In the genomic region with DNA sequence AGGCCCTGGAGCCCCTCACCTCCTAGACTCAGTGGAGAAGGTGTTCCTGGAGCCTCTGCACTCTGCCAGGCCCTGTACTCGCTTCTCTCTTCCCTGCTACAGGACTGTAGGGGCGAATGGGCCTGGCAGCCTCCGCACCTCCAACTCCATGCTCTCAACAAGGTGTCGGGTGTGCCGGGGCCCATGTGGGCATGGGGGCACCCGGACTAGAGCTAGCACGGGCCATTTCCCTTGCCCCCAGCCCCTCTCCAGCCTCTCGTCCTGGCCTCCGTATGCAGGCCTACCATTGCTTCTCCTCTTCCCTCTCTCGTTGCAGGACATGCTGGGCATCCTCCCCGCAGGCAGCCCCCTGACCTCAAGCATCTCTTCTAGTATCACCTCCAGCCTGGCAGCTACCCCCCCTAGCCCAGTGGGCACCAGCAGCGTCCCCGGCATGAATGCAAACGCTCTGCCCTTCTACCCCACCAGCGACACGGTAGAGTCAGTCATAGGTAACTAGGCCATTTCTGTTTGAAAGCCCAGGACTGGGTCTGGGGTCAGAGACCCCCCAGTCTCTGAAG, we compare ENCODE assay signal across 13 cellular contexts.
"Had no signal": no experiment of that assay in that cellular context is flagged by ENCODE, and none has a peak within 500 bp of the region (broad histone marks: within the 10 kb centered on the region; RNA-seq: fewer than 3 reads in every experiment).

No MANE protein-coding gene starts in this region.

- H3K9me3 ChIP-seq: adrenal gland, gastroesophageal sphincter, uterus had no signal

- FAIRE-seq: colon, endometrium, islet of Langerhans had no signal

- H3K27ac ChIP-seq: adrenal gland, gastroesophageal sphincter, uterus had no signal

- H3K27ac Mint-ChIP-seq: activated CD4-positive, alpha-beta memory T cell treated with anti-CD3 and anti-CD28 coated beads for 36 hours; activated CD4-positive, alpha-beta T cell treated with anti-CD3 and anti-CD28 coated beads for 36 hours; mesothelial cell of epicardium had no signal

- H3K4me3 ChIP-seq: adrenal gland, gastroesophageal sphincter, lung, uterus had no signal

- H3K4me3 Mint-ChIP-seq: activated CD4-positive, alpha-beta memory T cell treated with anti-CD3 and anti-CD28 coated beads for 36 hours; activated CD4-positive, alpha-beta T cell treated with anti-CD3 and anti-CD28 coated beads for 36 hours; activated T-cell treated with anti-CD3 and anti-CD28 coated beads, Interleukin-2, amount 50 U/mL, for 72 hours; mesothelial cell of epicardium; stimulated activated memory B cell treated with anti-CD40 and anti-IgM and Interleukin-4, amounts not matched to agents 10 μg/mL and 1 μg/mL and 100 μg/mL, for 72 hours had no signal

- H3K36me3 ChIP-seq: uterus had no signal

- DNase-seq: activated CD4-positive, alpha-beta memory T cell treated with anti-CD3 and anti-CD28 coated beads for 36 hours; activated CD4-positive, alpha-beta T cell treated with anti-CD3 and anti-CD28 coated beads for 36 hours; activated T-cell treated with anti-CD3 and anti-CD28 coated beads, Interleukin-2, amount 50 U/mL, for 72 hours; adrenal gland; left colon; uterus had no signal

- ATAC-seq: activated CD4-positive, alpha-beta T cell treated with anti-CD3 and anti-CD28 coated beads for 36 hours; activated T-cell treated with anti-CD3 and anti-CD28 coated beads, Interleukin-2, amount 50 U/mL, for 72 hours; gastroesophageal sphincter; left colon; stimulated activated memory B cell treated with anti-CD40 and anti-IgM and Interleukin-4, amounts not matched to agents 10 μg/mL and 1 μg/mL and 100 μg/mL, for 72 hours had no signal

- H3K27me3 ChIP-seq: adrenal gland, gastroesophageal sphincter, uterus had no signal

- H3K27me3 Mint-ChIP-seq: activated CD4-positive, alpha-beta memory T cell treated with anti-CD3 and anti-CD28 coated beads for 36 hours; activated CD4-positive, alpha-beta T cell treated with anti-CD3 and anti-CD28 coated beads for 36 hours; stimulated activated memory B cell treated with anti-CD40 and anti-IgM and Interleukin-4, amounts not matched to agents 10 μg/mL and 1 μg/mL and 100 μg/mL, for 72 hours had no signal

- H3K9me3 Mint-ChIP-seq: activated CD4-positive, alpha-beta memory T cell treated with anti-CD3 and anti-CD28 coated beads for 36 hours; activated T-cell treated with anti-CD3 and anti-CD28 coated beads, Interleukin-2, amount 50 U/mL, for 72 hours; mesothelial cell of epicardium; stimulated activated memory B cell treated with anti-CD40 and anti-IgM and Interleukin-4, amounts not matched to agents 10 μg/mL and 1 μg/mL and 100 μg/mL, for 72 hours had no signal

- H3K4me1 Mint-ChIP-seq: mesothelial cell of epicardium had no signal
